ENCODE assay signal across 29 cellular contexts in the genomic region with DNA sequence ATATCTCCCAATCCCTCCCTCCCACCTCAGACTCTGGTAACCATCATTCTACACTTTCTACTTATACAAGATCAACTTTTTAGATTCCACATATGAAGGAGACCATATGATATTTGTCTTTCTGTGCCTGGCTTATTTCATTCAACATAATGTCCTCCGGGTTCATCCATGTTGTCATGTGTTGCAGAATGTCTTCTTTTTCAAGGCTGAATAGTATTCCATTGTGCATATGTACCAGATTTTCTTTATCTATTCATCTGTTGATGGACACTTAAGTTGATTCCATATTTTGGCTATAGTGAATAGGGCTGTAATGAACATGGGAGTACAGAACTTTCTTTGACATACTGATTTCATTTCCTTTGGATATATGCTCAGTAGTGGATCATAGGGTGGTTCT.
"Had no signal": no experiment of that assay in that cellular context is flagged by ENCODE, and none has a peak within 500 bp of the region (broad histone marks: within the 10 kb centered on the region; RNA-seq: fewer than 3 reads in every experiment).

No MANE protein-coding gene starts in this region.

- FAIRE-seq: colon, endometrium, endothelial cell of umbilical vein, frontal cortex had no signal

- H3K4me3 ChIP-seq: colonic mucosa, coronary artery, dorsolateral prefrontal cortex, esophagus muscularis mucosa, esophagus squamous epithelium, gastrocnemius medialis, gastroesophageal sphincter, heart left ventricle, heart right ventricle had no signal

- H3K4me3 Mint-ChIP-seq: dendritic cell treated with granulocyte-macrophage colony-stimulating factor and Interleukin-4, amounts not matched to agents 40 ng/mL and 50 ng/mL, for 4 days; effector memory CD8-positive, alpha-beta T cell; endodermal cell had no signal

- ATAC-seq: effector memory CD8-positive, alpha-beta T cell; esophagus mucosa; foreskin keratinocyte; gastrocnemius medialis; gastroesophageal sphincter; heart left ventricle; heart right ventricle had no signal

- H3K27ac ChIP-seq: colonic mucosa, coronary artery, dorsolateral prefrontal cortex, epithelial cell of prostate, esophagus muscularis mucosa, esophagus squamous epithelium, foreskin keratinocyte, gastrocnemius medialis, gastroesophageal sphincter, heart left ventricle, heart right ventricle had no signal

- H3K27me3 ChIP-seq: colonic mucosa, dorsolateral prefrontal cortex, esophagus muscularis mucosa, esophagus squamous epithelium, foreskin keratinocyte, gastrocnemius medialis, gastroesophageal sphincter, heart left ventricle, heart right ventricle had no signal

- DNase-seq: colonic mucosa; cortex of kidney; dermis blood vessel endothelial cell; dorsolateral prefrontal cortex; effector CD4-positive, alpha-beta T cell; effector CD8-positive, alpha-beta T cell; effector memory CD4-positive, alpha-beta T cell; effector memory CD8-positive, alpha-beta T cell; endodermal cell; erythroblast; esophagus squamous epithelium; foreskin fibroblast; foreskin keratinocyte; foreskin melanocyte; gastrocnemius medialis; glutamatergic neuron; head of caudate nucleus; heart left ventricle; heart right ventricle had no signal

- H3K4me1 ChIP-seq: colonic mucosa, esophagus muscularis mucosa, esophagus squamous epithelium, foreskin keratinocyte, gastrocnemius medialis, gastroesophageal sphincter, heart left ventricle, heart right ventricle had no signal

- H3K36me3 ChIP-seq: colonic mucosa, esophagus muscularis mucosa, esophagus squamous epithelium, gastrocnemius medialis, gastroesophageal sphincter, heart left ventricle, heart right ventricle had no signal

- H3K27ac Mint-ChIP-seq: dendritic cell treated with granulocyte-macrophage colony-stimulating factor and Interleukin-4, amounts not matched to agents 40 ng/mL and 50 ng/mL, for 4 days; effector memory CD8-positive, alpha-beta T cell; endodermal cell had no signal

- H3K9me3 ChIP-seq: colonic mucosa, esophagus squamous epithelium, gastrocnemius medialis, gastroesophageal sphincter had no signal
